23 cellular contexts compared by ENCODE assay signal in the genomic region with DNA sequence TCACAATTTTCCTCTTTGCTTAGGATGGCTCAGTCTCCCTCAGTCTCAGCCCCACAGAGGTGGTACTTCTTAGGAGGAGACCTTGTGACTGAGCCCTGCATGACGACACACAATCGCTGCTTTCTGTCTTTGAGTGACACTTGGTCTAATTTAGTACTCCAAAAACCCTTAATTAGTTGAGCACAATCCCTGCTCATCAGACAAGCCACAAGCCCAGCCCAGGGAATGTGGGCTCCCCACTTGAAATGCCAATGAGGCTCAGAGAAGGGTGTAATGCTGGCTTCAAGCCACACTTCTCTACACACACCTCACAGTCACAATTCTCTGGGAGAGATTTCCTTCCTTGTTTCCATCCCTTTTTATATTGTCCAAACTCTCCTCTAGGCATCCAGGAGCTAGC.
A peak's percentile ranks its signal among the peaks of the same experiment; 100 is the strongest.
DNase-seq lines count a peak whose midpoint lies in the region; FAIRE-seq and TF ChIP-seq lines count a peak whose summit lies in the region.
"Had no signal": no experiment of that assay in that cellular context is flagged by ENCODE, and none has a peak within 500 bp of the region (broad histone marks: within the 10 kb centered on the region; RNA-seq: fewer than 3 reads in every experiment).

No MANE protein-coding gene starts in this region.

- H2BK120ac ChIP-seq in neuronal stem cell (ENCODE audit: low read depth, low read length) (no peak overlapping the region), mesendoderm (ENCODE audit: low read depth, low read length) (no peak overlapping the region)

- H3K4me1 Mint-ChIP-seq in astrocyte (ENCODE audit: low read depth, unreplicated experiment) = peaks cover 19% of the 10 kb centered on the region

- H3K9me3 ChIP-seq in astrocyte (ENCODE audit: insufficient read depth, low read depth, low read length) (no peaks in the 10 kb centered on the region), neuronal stem cell (replicated peaks in 1 of 2; ENCODE audit: control insufficient read depth in 2 of 2, insufficient read depth in 1 of 2, low read depth in 1 of 2, low read length in 2 of 2) (no peaks in the 10 kb centered on the region), SK-N-SH (no peaks in the 10 kb centered on the region)
- H3K9me3 ChIP-seq: BLaER1 treated with 17β-estradiol and CSF1 and Interleukin-3, amounts not matched to agents 10 nM and 100 nM had no signal

- H3K4ac ChIP-seq in neuronal stem cell (ENCODE audit: low read length) (no peak overlapping the region), mesendoderm (ENCODE audit: low read depth, low read length) (no peak overlapping the region)

- H4K91ac ChIP-seq in neuronal stem cell (ENCODE audit: low read depth, low read length, poor library complexity) = no peak overlapping the region

- WGBS in neuronal stem cell (ENCODE audit: extremely low coverage in 2 of 2, insufficient read length in 2 of 2, insufficient replicate concordance in 1 of 2), 2 donors = no CpG with 5 or more reads among the region's 2 CpGs
- WGBS in mesendoderm (ENCODE audit: extremely low coverage, insufficient coverage, low lambda C conversion rate) = no CpG with 5 or more reads among the region's 2 CpGs
- WGBS in SK-N-SH (ENCODE audit: low lambda C conversion rate) = 77% methylated on average over 2 of the region's 2 CpGs

- peak; percentile 34 for FAIRE-seq in astrocyte (lab: Jason Lieb, UNC)
- FAIRE-seq: G401.6, GM12892, HepG2 had no signal

- H3K36me3 ChIP-seq in astrocyte (ENCODE audit: insufficient read depth, low read length) (no peaks in the 10 kb centered on the region), neuronal stem cell (replicated peaks in 1 of 2; ENCODE audit: control insufficient read depth in 2 of 2, insufficient read depth in 2 of 2, low read length in 2 of 2) (peaks cover 5 to 53% of the 10 kb centered on the region in 2 donors), mesendoderm (ENCODE audit: control insufficient read depth, insufficient read depth, low read length) (no peaks in the 10 kb centered on the region), SK-N-SH (replicated peaks in 1 of 2; ENCODE audit: control insufficient read depth in 1 of 2, insufficient read depth in 2 of 2, low read length in 1 of 2) (no peaks in the 10 kb centered on the region)
- H3K36me3 ChIP-seq: BLaER1 treated with 17β-estradiol and CSF1 and Interleukin-3, amounts not matched to agents 10 nM and 100 nM had no signal

- no peak overlapping the region for H4K5ac ChIP-seq in mesendoderm (ENCODE audit: low read length)

- TF ChIP-seq EP300 in SK-N-SH (IDR thresholded peaks at IDR 0.05; ENCODE audit: borderline replicate concordance in 1 of 2, low read depth in 1 of 2, low read length in 1 of 2) = no peak

- H3K56ac ChIP-seq in mesendoderm (ENCODE audit: low read length) = no peak overlapping the region

- no peak overlapping the region for H3K27ac ChIP-seq in astrocyte (ENCODE audit: low read depth, low read length)
- peak overlapping the region; percentile 21 for H3K27ac ChIP-seq in neuronal stem cell (replicated peaks; ENCODE audit: low read length)
- no peak overlapping the region for H3K27ac ChIP-seq in mesendoderm (ENCODE audit: low read depth, low read length)
- H3K27ac ChIP-seq in SK-N-SH (ENCODE audit: low read depth in 2 of 2, low read length in 1 of 2) = no peak overlapping the region
- H3K27ac ChIP-seq: BLaER1 treated with 17β-estradiol and CSF1 and Interleukin-3, amounts not matched to agents 10 nM and 100 nM; HL-60; KMS-11; PC-9; RWPE1 had no signal

- H3K4me3 ChIP-seq in astrocyte (ENCODE audit: insufficient read depth, low read depth, low read length) (no peak overlapping the region), neuronal stem cell (ENCODE audit: low read length in 2 of 2) (no peak overlapping the region), mesendoderm (ENCODE audit: low read length) (no peak overlapping the region), SK-N-SH (ENCODE audit: low read depth in 2 of 2, low read length in 1 of 2) (no peak overlapping the region)
- H3K4me3 ChIP-seq: BLaER1 treated with 17β-estradiol and CSF1 and Interleukin-3, amounts not matched to agents 10 nM and 100 nM; GM23338; PC-9 had no signal

- peaks cover 33% of the 10 kb centered on the region for H3K36me3 Mint-ChIP-seq in astrocyte (ENCODE audit: low read depth, unreplicated experiment)
- H3K36me3 Mint-ChIP-seq: CD8-positive, alpha-beta T cell had no signal

- H4K8ac ChIP-seq in neuronal stem cell (ENCODE audit: low read depth, low read length) = no peak overlapping the region
- no peak overlapping the region for H4K8ac ChIP-seq in mesendoderm (ENCODE audit: low read depth, low read length)

- no peaks in the 10 kb centered on the region for H3K27me3 Mint-ChIP-seq in astrocyte (ENCODE audit: low read depth, unreplicated experiment)

- no peaks in the 10 kb centered on the region for H3K9me2 ChIP-seq in SK-N-SH

- H3K9me3 Mint-ChIP-seq in astrocyte (ENCODE audit: unreplicated experiment) = no peaks in the 10 kb centered on the region
- H3K9me3 Mint-ChIP-seq: CD8-positive, alpha-beta T cell; GM23338 had no signal

- H3K27ac Mint-ChIP-seq in astrocyte (ENCODE audit: unreplicated experiment) = no peak overlapping the region
- H3K27ac Mint-ChIP-seq: CD8-positive, alpha-beta T cell; GM23338 had no signal

- no peak overlapping the region for H3K14ac ChIP-seq in neuronal stem cell (ENCODE audit: low read length)

- H3K18ac ChIP-seq in neuronal stem cell (ENCODE audit: low read length) = no peak overlapping the region
- no peak overlapping the region for H3K18ac ChIP-seq in mesendoderm (ENCODE audit: low read length)

- H3K79me1 ChIP-seq in neuronal stem cell (ENCODE audit: low read depth, low read length) (no peaks in the 10 kb centered on the region), mesendoderm (ENCODE audit: low read length) (no peaks in the 10 kb centered on the region)

- TF ChIP-seq RAD21 in SK-N-SH (IDR thresholded peaks at IDR 0.05; ENCODE audit: low read length) = no peak

- H3K4me1 ChIP-seq in astrocyte (ENCODE audit: insufficient read depth, low read length) (peaks cover 17% of the 10 kb centered on the region), neuronal stem cell (ENCODE audit: control insufficient read depth in 2 of 2, insufficient read depth in 1 of 2, low read depth in 1 of 2, low read length in 2 of 2) (peaks cover 0 to 6% of the 10 kb centered on the region in 2 donors), mesendoderm (ENCODE audit: control insufficient read depth, low read depth, low read length) (peaks cover 14% of the 10 kb centered on the region), SK-N-SH (ENCODE audit: control insufficient read depth in 1 of 2, insufficient read depth in 2 of 2, low read depth in 1 of 2, low read length in 1 of 2) (peaks cover 0 to 11% of the 10 kb centered on the region in 2 experiments; a peak in 2 of 4 replicates)

- H2AK5ac ChIP-seq in neuronal stem cell (ENCODE audit: low read depth, low read length) (no peak overlapping the region), mesendoderm (ENCODE audit: low read length) (no peak overlapping the region)

- H3K27me3 ChIP-seq in astrocyte (ENCODE audit: insufficient read depth, low read length) (no peaks in the 10 kb centered on the region), neuronal stem cell (ENCODE audit: control insufficient read depth in 3 of 3, insufficient read depth in 3 of 3, low read depth in 1 of 3, low read length in 3 of 3) (no peaks in the 10 kb centered on the region), mesendoderm (ENCODE audit: insufficient read depth, low read length, poor library complexity) (no peaks in the 10 kb centered on the region), SK-N-SH (ENCODE audit: insufficient read depth) (no peaks in the 10 kb centered on the region; the same call in 1 of the 2 replicates)
- H3K27me3 ChIP-seq: BLaER1 treated with 17β-estradiol and CSF1 and Interleukin-3, amounts not matched to agents 10 nM and 100 nM had no signal

- no peaks in the 10 kb centered on the region for H3F3A ChIP-seq in SK-N-SH (replicated peaks; ENCODE audit: insufficient read depth)

- H4K20me1 ChIP-seq in astrocyte (ENCODE audit: insufficient read depth, low read length) (no peaks in the 10 kb centered on the region), SK-N-SH (ENCODE audit: insufficient read depth) (no peaks in the 10 kb centered on the region)
- H4K20me1 ChIP-seq: BLaER1 treated with 17β-estradiol and CSF1 and Interleukin-3, amounts not matched to agents 10 nM and 100 nM had no signal

- no peak for TF ChIP-seq CTCF in astrocyte (IDR thresholded peaks at IDR 0.05; ENCODE audit: insufficient read depth, low read depth, low read length)
- no peak for TF ChIP-seq CTCF in SK-N-SH (IDR thresholded peaks at IDR 0.05)

- H3K4me3 Mint-ChIP-seq in astrocyte (ENCODE audit: unreplicated experiment) = no peak overlapping the region
- H3K4me3 Mint-ChIP-seq: CD8-positive, alpha-beta T cell; GM23338 had no signal

- H2AFZ ChIP-seq in astrocyte (ENCODE audit: low read depth, low read length) (no peak overlapping the region), neuronal stem cell (ENCODE audit: low read length) (no peak overlapping the region), SK-N-SH (ENCODE audit: low read depth) (no peak overlapping the region)
- H2AFZ ChIP-seq: GM23338, PC-9 had no signal

- CTCF ChIA-PET in SK-N-SH (lab: Yijun Ruan, JAX) = interaction anchor here (3.0 kb wide), 1 partner anchor 10 kb away, joined by 20 read pairs; no protein-coding TSS in a partner anchor

- H3K79me2 ChIP-seq in astrocyte (ENCODE audit: insufficient read depth, low read length) (no peaks in the 10 kb centered on the region), mesendoderm (ENCODE audit: control insufficient read depth, insufficient read depth, low read length) (no peaks in the 10 kb centered on the region), SK-N-SH (ENCODE audit: insufficient read depth) (no peaks in the 10 kb centered on the region)

- H3K23ac ChIP-seq in neuronal stem cell (ENCODE audit: low read depth, low read length, poor library complexity) (no peak overlapping the region), mesendoderm (ENCODE audit: low read length) (no peak overlapping the region)

- H3K9ac ChIP-seq in astrocyte (ENCODE audit: low read length) = no peak overlapping the region
- H3K9ac ChIP-seq in neuronal stem cell (ENCODE audit: low read depth, low read length, poor library complexity) = no peak overlapping the region
- H3K9ac ChIP-seq in mesendoderm (ENCODE audit: low read length) = no peak overlapping the region
- no peak overlapping the region for H3K9ac ChIP-seq in SK-N-SH
- H3K9ac ChIP-seq: BLaER1 treated with 17β-estradiol and CSF1 and Interleukin-3, amounts not matched to agents 10 nM and 100 nM; KMS-11 had no signal

- H2BK15ac ChIP-seq in neuronal stem cell (ENCODE audit: low read length) = no peak overlapping the region
- no peak overlapping the region for H2BK15ac ChIP-seq in mesendoderm (replicated peaks; ENCODE audit: low read depth)

- peak; percentile 10 for DNase-seq in NCI-H82 (lab: John Stamatoyannopoulos, UW)
- DNase-seq in NCI-H82 treated with DMSO at 0.1 percent for 48 hours (lab: John Stamatoyannopoulos, UW; ENCODE audit: unreplicated experiment) = no peak
- no peak for DNase-seq in astrocyte (ENCODE audit: low read depth)
- DNase-seq in neuronal stem cell (ENCODE audit: low spot score) = no peak
- no peak for DNase-seq in mesendoderm
- DNase-seq in SK-N-SH = no peak
- no peak for DNase-seq in SIG-M5 (lab: John Stamatoyannopoulos, UW)
- DNase-seq: 8988T; CD8-positive, alpha-beta T cell; HCEC 1CT; NCI-H1694; NCI-H2081; NCI-H446; NCI-H526 treated with DMSO at 0.1 percent for 48 hours; PC-9 had no signal

- POLR2A ChIA-PET in SK-N-SH (lab: Yijun Ruan, JAX) = no interaction called here

- no peak overlapping the region for H2BK12ac ChIP-seq in neuronal stem cell (ENCODE audit: low read length)

- no peak overlapping the region for H3K4me2 ChIP-seq in astrocyte (ENCODE audit: low read length)
- H3K4me2 ChIP-seq in neuronal stem cell (ENCODE audit: insufficient read depth, low read length, poor library complexity, severe bottlenecking) = no peak overlapping the region
- no peak overlapping the region for H3K4me2 ChIP-seq in mesendoderm (ENCODE audit: low read length)
- H3K4me2 ChIP-seq in SK-N-SH = no peak overlapping the region
- H3K4me2 ChIP-seq: BLaER1 treated with 17β-estradiol and CSF1 and Interleukin-3, amounts not matched to agents 10 nM and 100 nM; GM23338; KMS-11; PC-9 had no signal

- no peak overlapping the region for H2BK5ac ChIP-seq in neuronal stem cell (ENCODE audit: low read length)
- no peak overlapping the region for H2BK5ac ChIP-seq in mesendoderm (ENCODE audit: low read length)
